14 cellular contexts compared by ENCODE assay signal in genomic region chr2:101617188-101617587, GRCh38.
DNase-seq lines count a peak whose midpoint lies in the region; ATAC-seq and TF ChIP-seq lines count a peak whose summit lies in the region.
"Had no signal": no experiment of that assay in that cellular context is flagged by ENCODE, and none has a peak within 500 bp of the region (broad histone marks: within the 10 kb centered on the region; RNA-seq: fewer than 3 reads in every experiment).

No MANE protein-coding gene starts in this region.

- no peaks in the 10 kb centered on the region for H3K9me3 Mint-ChIP-seq in osteocyte (ENCODE audit: unreplicated experiment)
- H3K9me3 Mint-ChIP-seq in activated naive CD8-positive, alpha-beta T cell treated with anti-CD3 and anti-CD28 coated beads, Interleukin-2, amount 50 U/mL, for 24 hours, result no peaks in the 10 kb centered on the region
- H3K9me3 Mint-ChIP-seq: activated CD8-positive, alpha-beta T cell treated with anti-CD3 and anti-CD28 coated beads for 36 hours had no signal

- no peaks in the 10 kb centered on the region for H3K36me3 Mint-ChIP-seq in osteocyte (ENCODE audit: unreplicated experiment)
- no peaks in the 10 kb centered on the region for H3K36me3 Mint-ChIP-seq in activated naive CD8-positive, alpha-beta T cell treated with anti-CD3 and anti-CD28 coated beads, Interleukin-2, amount 50 U/mL, for 24 hours (ENCODE audit: low read depth)

- DNase-seq in EL (peak; percentile 73), RPMI7951 (ENCODE audit: low read depth) (peak; percentile 82), fibroblast of gingiva (ENCODE audit: low read depth) (peak; percentile 45), osteocyte (ENCODE audit: extremely low spot score, unreplicated experiment) (no peak), SIG-M5 (lab: John Stamatoyannopoulos, UW) (no peak), cardiac septum (ENCODE audit: low spot score) (no peak)
- DNase-seq in activated naive CD8-positive, alpha-beta T cell treated with anti-CD3 and anti-CD28 coated beads, Interleukin-2, amount 50 U/mL, for 24 hours, result no peak
- DNase-seq in stimulated activated CD4-positive, alpha-beta T cell treated with anti-CD3 and anti-CD28 coated beads, Interleukin-4, amount 100 ng/mL, for 4 hours, result no peak
- DNase-seq: activated CD8-positive, alpha-beta T cell treated with anti-CD3 and anti-CD28 coated beads for 36 hours; activated naive CD4-positive, alpha-beta T cell treated with Interleukin-2 at 50 U/mL for 16 hours; effector CD8-positive, alpha-beta T cell; NCI-H187; NK-92 treated with Interleukin-12 subunit alpha and Interleukin-12 subunit beta, amount 100 ng/mL, for 24 hours; T-helper 1 cell had no signal

- ATAC-seq in activated naive CD8-positive, alpha-beta T cell treated with anti-CD3 and anti-CD28 coated beads, Interleukin-2, amount 50 U/mL, for 24 hours, result no peak
- ATAC-seq: activated CD8-positive, alpha-beta T cell treated with anti-CD3 and anti-CD28 coated beads for 36 hours had no signal

- peaks cover 3% of the 10 kb centered on the region for H3K27me3 Mint-ChIP-seq in osteocyte (ENCODE audit: unreplicated experiment)
- no peaks in the 10 kb centered on the region for H3K27me3 Mint-ChIP-seq in activated naive CD8-positive, alpha-beta T cell treated with anti-CD3 and anti-CD28 coated beads, Interleukin-2, amount 50 U/mL, for 24 hours
- H3K27me3 Mint-ChIP-seq: activated CD8-positive, alpha-beta T cell treated with anti-CD3 and anti-CD28 coated beads for 36 hours had no signal

- no peak overlapping the region for H3K4me3 Mint-ChIP-seq in osteocyte (ENCODE audit: unreplicated experiment)
- H3K4me3 Mint-ChIP-seq in activated naive CD8-positive, alpha-beta T cell treated with anti-CD3 and anti-CD28 coated beads, Interleukin-2, amount 50 U/mL, for 24 hours, result no peak overlapping the region
- H3K4me3 Mint-ChIP-seq: activated CD8-positive, alpha-beta T cell treated with anti-CD3 and anti-CD28 coated beads for 36 hours had no signal

- intact Hi-C loops in cardiac septum (cut with DNase I), result no loop called here

- H3K4me1 Mint-ChIP-seq in osteocyte (ENCODE audit: unreplicated experiment), result peaks cover 19% of the 10 kb centered on the region
- peaks cover 37% of the 10 kb centered on the region for H3K4me1 Mint-ChIP-seq in activated naive CD8-positive, alpha-beta T cell treated with anti-CD3 and anti-CD28 coated beads, Interleukin-2, amount 50 U/mL, for 24 hours

- peak overlapping the region; percentile 74 for H3K27ac Mint-ChIP-seq in osteocyte (ENCODE audit: unreplicated experiment)
- H3K27ac Mint-ChIP-seq in activated naive CD8-positive, alpha-beta T cell treated with anti-CD3 and anti-CD28 coated beads, Interleukin-2, amount 50 U/mL, for 24 hours, result no peak overlapping the region
- H3K27ac Mint-ChIP-seq: activated CD8-positive, alpha-beta T cell treated with anti-CD3 and anti-CD28 coated beads for 36 hours had no signal

- no peak for TF ChIP-seq CTCF in osteocyte (IDR thresholded peaks at IDR 0.05)

Comparison
In these comparisons a context has a peak if more than half of its experiments do, and no peak if none do; other contexts are left out.
1. DNase-seq: peak in EL (single experiment), RPMI7951 (single experiment) and fibroblast of gingiva (single experiment); none in osteocyte (single experiment), SIG-M5 (single experiment), activated naive CD8-positive, alpha-beta T cell treated with anti-CD3 and anti-CD28 coated beads, Interleukin-2, amount 50 U/mL, for 24 hours (single experiment), cardiac septum (single experiment) and stimulated activated CD4-positive, alpha-beta T cell treated with anti-CD3 and anti-CD28 coated beads, Interleukin-4, amount 100 ng/mL, for 4 hours (0 of 2).